10 cellular contexts compared by ENCODE assay signal in genomic region chr9:122374885-122375420, GRCh38. TPM values are rescaled to one million over a fixed set of nuclear protein-coding genes. Genes with fewer than 3 reads are reported as not detected.
DNase-seq lines count a peak whose midpoint lies in the region; ATAC-seq and TF ChIP-seq lines count a peak whose summit lies in the region.
"Had no signal": no experiment of that assay in that cellular context is flagged by ENCODE, and none has a peak within 500 bp of the region (broad histone marks: within the 10 kb centered on the region; RNA-seq: fewer than 3 reads in every experiment).

No MANE protein-coding gene starts in this region.

- peaks cover 10% of the 10 kb centered on the region for H3K9me3 Mint-ChIP-seq in activated T-cell treated with anti-CD3 and anti-CD28 coated beads, Interleukin-2, amount 50 U/mL, for 4 hours
- peaks cover 11% of the 10 kb centered on the region for H3K9me3 Mint-ChIP-seq in activated naive CD4-positive, alpha-beta T cell treated with anti-CD3 and anti-CD28 coated beads, Interleukin-2, amount 10 ng/mL, durations not matched to agents 7 days and 5 days
- H3K9me3 Mint-ChIP-seq: brain had no signal

- CTCF ChIA-PET in activated naive CD4-positive, alpha-beta T cell treated with anti-CD3 and anti-CD28 coated beads, Interleukin-2, amount 10 ng/mL, durations not matched to agents 7 days and 5 days (lab: Charles Lee) = no interaction called here

- no peak for ATAC-seq in activated T-cell treated with anti-CD3 and anti-CD28 coated beads, Interleukin-2, amount 50 U/mL, for 4 hours

- TF ChIP-seq CTCF in VCaP (conservative IDR thresholded peaks at IDR 0.05) (no peak), parathyroid adenoma (IDR thresholded peaks at IDR 0.05) (no peak)

- H3K9ac ChIP-seq in parathyroid adenoma = no peak overlapping the region

- peak overlapping the region; percentile 80 for H3K27ac ChIP-seq in VCaP
- no peak overlapping the region for H3K27ac ChIP-seq in parathyroid adenoma

- H3K36me3 ChIP-seq in parathyroid adenoma (ENCODE audit: control insufficient read depth, insufficient read depth, low read length) = no peaks in the 10 kb centered on the region

- no peaks in the 10 kb centered on the region for H3K27me3 ChIP-seq in parathyroid adenoma (ENCODE audit: control insufficient read depth, insufficient read depth, low read length)

- intact Hi-C loops in cardiac septum (cut with DNase I) = no loop called here

- no peak overlapping the region for H3K27ac Mint-ChIP-seq in activated naive CD4-positive, alpha-beta T cell treated with anti-CD3 and anti-CD28 coated beads, Interleukin-2, amount 10 ng/mL, durations not matched to agents 7 days and 5 days

- peak; percentile 94 for DNase-seq in GM03348 (ENCODE audit: low spot score)
- peak; percentile 87 for DNase-seq in cardiac septum (ENCODE audit: low spot score)
- DNase-seq in activated T-cell treated with anti-CD3 and anti-CD28 coated beads, Interleukin-2, amount 50 U/mL, for 4 hours = no peak
- no peak for DNase-seq in 8988T
- DNase-seq in NCI-H1436 treated with DMSO at 0.1 percent for 48 hours (lab: John Stamatoyannopoulos, UW) = no peak
- DNase-seq in activated naive CD4-positive, alpha-beta T cell treated with anti-CD3 and anti-CD28 coated beads, Interleukin-2, amount 10 ng/mL, durations not matched to agents 7 days and 5 days = no peak
- DNase-seq: SW 1271 had no signal

- H3K79me2 ChIP-seq in parathyroid adenoma = no peaks in the 10 kb centered on the region

- no peak overlapping the region for H3K4me2 ChIP-seq in parathyroid adenoma (ENCODE audit: low read length)

- no peak overlapping the region for H3K4me3 Mint-ChIP-seq in activated T-cell treated with anti-CD3 and anti-CD28 coated beads, Interleukin-2, amount 50 U/mL, for 4 hours
- H3K4me3 Mint-ChIP-seq in activated naive CD4-positive, alpha-beta T cell treated with anti-CD3 and anti-CD28 coated beads, Interleukin-2, amount 10 ng/mL, durations not matched to agents 7 days and 5 days = no peak overlapping the region

- H3K4me1 Mint-ChIP-seq in activated T-cell treated with anti-CD3 and anti-CD28 coated beads, Interleukin-2, amount 50 U/mL, for 4 hours (ENCODE audit: low read depth) = peaks cover 12% of the 10 kb centered on the region
- H3K4me1 Mint-ChIP-seq in activated naive CD4-positive, alpha-beta T cell treated with anti-CD3 and anti-CD28 coated beads, Interleukin-2, amount 10 ng/mL, durations not matched to agents 7 days and 5 days = peaks cover 11% of the 10 kb centered on the region

- peak overlapping the region; percentile 34 for H2AFZ ChIP-seq in parathyroid adenoma

- H3K36me3 Mint-ChIP-seq in activated T-cell treated with anti-CD3 and anti-CD28 coated beads, Interleukin-2, amount 50 U/mL, for 4 hours (ENCODE audit: insufficient read depth) = no peaks in the 10 kb centered on the region
- no peaks in the 10 kb centered on the region for H3K36me3 Mint-ChIP-seq in activated naive CD4-positive, alpha-beta T cell treated with anti-CD3 and anti-CD28 coated beads, Interleukin-2, amount 10 ng/mL, durations not matched to agents 7 days and 5 days
- H3K36me3 Mint-ChIP-seq: brain had no signal

- peaks cover 37% of the 10 kb centered on the region for H3K27me3 Mint-ChIP-seq in activated T-cell treated with anti-CD3 and anti-CD28 coated beads, Interleukin-2, amount 50 U/mL, for 4 hours (ENCODE audit: low read depth)
- peaks cover 77% of the 10 kb centered on the region for H3K27me3 Mint-ChIP-seq in activated naive CD4-positive, alpha-beta T cell treated with anti-CD3 and anti-CD28 coated beads, Interleukin-2, amount 10 ng/mL, durations not matched to agents 7 days and 5 days

- peaks cover 3% of the 10 kb centered on the region for H3K4me1 ChIP-seq in parathyroid adenoma

- H3K4me3 ChIP-seq in parathyroid adenoma (ENCODE audit: low read depth, low read length) = no peak overlapping the region

- no peaks in the 10 kb centered on the region for H3K9me3 ChIP-seq in parathyroid adenoma (ENCODE audit: control insufficient read depth, low read length)

RNA-seq across cellular contexts. Expression of gene PTGS1, which starts 4.1 kb away (rescaled TPM):
- 2.9 TPM for total RNA-seq in cardiac septum
- under 1 TPM; 0.18 to 0.35 (median 0.35) TPM for total RNA-seq in activated T-cell treated with anti-CD3 and anti-CD28 coated beads, Interleukin-2, amount 50 U/mL, for 4 hours

Comparison
In these comparisons a context has a peak if more than half of its experiments do, and no peak if none do; other contexts are left out.
1. DNase-seq: peak in GM03348 (single experiment) and cardiac septum (single experiment); none in activated T-cell treated with anti-CD3 and anti-CD28 coated beads, Interleukin-2, amount 50 U/mL, for 4 hours (single experiment), 8988T (single experiment), NCI-H1436 treated with DMSO at 0.1 percent for 48 hours (single experiment) and activated naive CD4-positive, alpha-beta T cell treated with anti-CD3 and anti-CD28 coated beads, Interleukin-2, amount 10 ng/mL, durations not matched to agents 7 days and 5 days (single experiment).